Comparison of ENCODE assay signal across 19 cellular contexts in the genomic region with DNA sequence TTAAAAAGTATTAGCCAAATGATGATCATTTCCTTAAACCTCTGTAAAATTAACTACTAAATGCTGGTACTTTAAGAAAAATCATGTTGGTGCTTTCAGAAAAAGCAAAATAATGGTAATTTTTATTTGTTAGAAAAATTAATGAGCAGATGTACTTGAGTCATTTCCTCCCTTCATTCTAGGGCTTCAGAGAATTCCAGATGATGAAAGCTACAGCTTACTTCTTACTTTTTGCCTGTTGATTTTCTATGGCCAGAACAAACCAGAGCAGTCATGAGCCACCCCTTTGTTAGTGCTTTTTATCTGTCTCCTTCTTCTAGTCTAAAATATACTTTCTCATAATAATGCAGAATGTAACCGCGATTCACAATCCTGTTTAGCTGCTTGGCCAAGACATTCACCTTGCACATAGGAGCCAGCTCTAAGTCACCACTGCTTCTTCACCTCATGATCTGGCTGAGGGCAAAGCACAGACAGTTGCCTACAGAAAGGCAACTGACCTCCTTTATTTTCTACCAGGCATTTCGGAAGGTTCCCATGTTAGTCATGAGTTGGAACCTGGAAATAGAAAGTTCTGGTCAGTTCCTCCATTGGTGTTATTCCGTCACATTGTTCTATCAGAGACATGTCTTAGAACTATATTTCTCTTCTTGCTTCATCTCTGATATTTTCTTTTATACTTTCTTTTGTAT. TPM values are rescaled to one million over a fixed set of nuclear protein-coding genes. Genes with fewer than 3 reads are reported as not detected.
DNase-seq lines count a peak whose midpoint lies in the region; FAIRE-seq and TF ChIP-seq lines count a peak whose summit lies in the region.
"Had no signal": no experiment of that assay in that cellular context is flagged by ENCODE, and none has a peak within 500 bp of the region (broad histone marks: within the 10 kb centered on the region; RNA-seq: fewer than 3 reads in every experiment).

No MANE protein-coding gene starts in this region.

- H3K9me3 ChIP-seq in keratinocyte (ENCODE audit: control insufficient read depth, low read depth, low read length) (no peaks in the 10 kb centered on the region), smooth muscle cell (replicated peaks; ENCODE audit: low read depth) (no peaks in the 10 kb centered on the region)
- H3K9me3 ChIP-seq: BE2C had no signal

- H4K20me1 ChIP-seq in keratinocyte (ENCODE audit: control insufficient read depth, extremely low read depth, insufficient read depth, low read length) (no peaks in the 10 kb centered on the region), smooth muscle cell (ENCODE audit: low read depth) (no peaks in the 10 kb centered on the region)

- H3K27ac ChIP-seq in keratinocyte (ENCODE audit: control insufficient read depth, insufficient read depth, low read length) (no peak overlapping the region), smooth muscle cell (ENCODE audit: low read depth) (no peak overlapping the region)
- H3K27ac ChIP-seq: RWPE1 had no signal

- H3K9me1 ChIP-seq in keratinocyte (ENCODE audit: control insufficient read depth, extremely low read depth, insufficient read depth, low read length), result no peaks in the 10 kb centered on the region

- H3K79me2 ChIP-seq in keratinocyte (ENCODE audit: control insufficient read depth, insufficient read depth, low read length), result no peaks in the 10 kb centered on the region
- no peaks in the 10 kb centered on the region for H3K79me2 ChIP-seq in smooth muscle cell (ENCODE audit: low read depth)

- DNase-seq in HCEC 1CT (peak; percentile 9), amniotic epithelial cell (ENCODE audit: low read depth) (peak; percentile 14), keratinocyte (ENCODE audit: low read depth, low spot score) (no peak), smooth muscle cell (lab: John Stamatoyannopoulos, UW; ENCODE audit: unreplicated experiment) (no peak), HuH-7 (ENCODE audit: low spot score) (no peak), GM03348 (ENCODE audit: low spot score) (no peak)
- no peak for DNase-seq in stimulated activated CD4-positive, alpha-beta T cell treated with anti-CD3 and anti-CD28 coated beads, Interleukin-4, amount 100 ng/mL, for 4 hours
- DNase-seq: BE2C; CD4-positive, alpha-beta T cell; Karpas-422; NCI-H1417; NCI-H187 treated with DMSO at 0.1 percent for 48 hours; NCI-H446; NCI-H69; NK-92 treated with Interleukin-12 subunit alpha and Interleukin-12 subunit beta, amount 100 ng/mL, for 24 hours; SW 1271 had no signal

- no peaks in the 10 kb centered on the region for H3F3A ChIP-seq in smooth muscle cell (ENCODE audit: low read depth)

- TF ChIP-seq CTCF in keratinocyte (optimal IDR thresholded peaks at IDR 0.05 in 1 of 3, IDR thresholded peaks at IDR 0.05 in 1 of 3, conservative IDR thresholded peaks at IDR 0.05 in 1 of 3; ENCODE audit: extremely low read depth in 1 of 3, insufficient read depth in 2 of 3, low read length in 3 of 3) (no peak), smooth muscle cell (IDR thresholded peaks at IDR 0.05; ENCODE audit: borderline replicate concordance, insufficient read depth, poor library complexity, severe bottlenecking) (no peak)

- H3K27me3 ChIP-seq in keratinocyte (ENCODE audit: control insufficient read depth, extremely low read depth, insufficient read depth, low read length), result no peaks in the 10 kb centered on the region
- H3K27me3 ChIP-seq in smooth muscle cell (ENCODE audit: low read depth), result no peaks in the 10 kb centered on the region
- H3K27me3 ChIP-seq: BE2C had no signal

- WGBS in smooth muscle cell (ENCODE audit: low lambda C conversion rate), result 95% methylated on average over 4 of the region's 4 CpGs

- peak; percentile 53 for FAIRE-seq in keratinocyte (lab: Jason Lieb, UNC)

- dilution Hi-C loops in keratinocyte (cut with MboI; ENCODE audit: extremely low pct_ligation_motif_present, low sequenced_read_pairs), result no loop called here

- H3K4me2 ChIP-seq in keratinocyte (ENCODE audit: control insufficient read depth, extremely low read depth, insufficient read depth, low read depth, low read length), result no peak overlapping the region
- no peak overlapping the region for H3K4me2 ChIP-seq in smooth muscle cell
- H3K4me2 ChIP-seq: GM23338 had no signal

- H3K36me3 ChIP-seq in keratinocyte (ENCODE audit: control insufficient read depth in 2 of 2, extremely low read depth in 1 of 2, insufficient read depth in 2 of 2, low read length in 2 of 2) (no peaks in the 10 kb centered on the region), smooth muscle cell (ENCODE audit: low read depth) (no peaks in the 10 kb centered on the region)
- H3K36me3 ChIP-seq: BE2C had no signal

- H3K9ac ChIP-seq in keratinocyte (ENCODE audit: control insufficient read depth, extremely low read depth, insufficient read depth, low read length) (no peak overlapping the region), smooth muscle cell (ENCODE audit: low read depth) (no peak overlapping the region)

- H2AFZ ChIP-seq in keratinocyte (ENCODE audit: control insufficient read depth, low read length), result no peak overlapping the region
- peak overlapping the region; percentile 15 for H2AFZ ChIP-seq in smooth muscle cell (ENCODE audit: low read depth)
- H2AFZ ChIP-seq: GM23338 had no signal

- no peaks in the 10 kb centered on the region for H3K4me1 ChIP-seq in keratinocyte (ENCODE audit: control insufficient read depth, extremely low read depth, insufficient read depth, low read length)
- H3K4me1 ChIP-seq in smooth muscle cell (ENCODE audit: low read depth), result no peaks in the 10 kb centered on the region
- H3K4me1 ChIP-seq: BE2C had no signal

- H3K4me3 ChIP-seq in keratinocyte (ENCODE audit: control insufficient read depth in 2 of 3, extremely low read depth in 1 of 3, insufficient read depth in 2 of 3, low read depth in 1 of 3, low read length in 3 of 3) (no peak overlapping the region), smooth muscle cell (no peak overlapping the region)
- H3K4me3 ChIP-seq: GM23338 had no signal

RNA-seq across cellular contexts. Expression of a gene that starts 43.5 kb away (rescaled TPM):
- not detected in 3 replicates for polyA plus RNA-seq in keratinocyte
- not detected for polyA plus RNA-seq in keratinocyte (2011; ENCODE audit: low read depth)
- polyA plus RNA-seq in keratinocyte (2011; cell fraction: cytosol; rRNA removed), result 0.06 TPM in 1 of 2 replicates, not detected in the other
- 0.15 and 0.18 TPM in 2 replicates for polyA plus RNA-seq in keratinocyte (2011; cell fraction: nucleus; rRNA removed)
- polyA plus RNA-seq in keratinocyte (2012; ENCODE audit: low replicate concordance), result not detected in 2 replicates
- polyA minus RNA-seq in keratinocyte, result 0.26 to 2.9 TPM in 2 of 3 replicates, not detected in the other
- not detected for polyA minus RNA-seq in keratinocyte (2011; cell fraction: cytosol; rRNA and poly(A)+ RNA removed)
- not detected in 2 replicates for polyA minus RNA-seq in keratinocyte (2011; cell fraction: nucleus; rRNA and poly(A)+ RNA removed)
- not detected in 2 replicates for total RNA-seq in smooth muscle cell
- not detected in 2 replicates for polyA plus RNA-seq in smooth muscle cell
- total RNA-seq: CD4-positive, alpha-beta T cell; GM23338; OCI-LY7 had no signal
- polyA plus RNA-seq: GM23338 had no signal

Comparison
In these comparisons a context has a peak if more than half of its experiments do, and no peak if none do; other contexts are left out.
1. DNase-seq: peak in HCEC 1CT (single experiment) and amniotic epithelial cell (single experiment); none in keratinocyte (single experiment), smooth muscle cell (single experiment), stimulated activated CD4-positive, alpha-beta T cell treated with anti-CD3 and anti-CD28 coated beads, Interleukin-4, amount 100 ng/mL, for 4 hours (0 of 2), HuH-7 (single experiment) and GM03348 (single experiment).